Comparison of ENCODE assay signal across 20 cellular contexts in the genomic region with DNA sequence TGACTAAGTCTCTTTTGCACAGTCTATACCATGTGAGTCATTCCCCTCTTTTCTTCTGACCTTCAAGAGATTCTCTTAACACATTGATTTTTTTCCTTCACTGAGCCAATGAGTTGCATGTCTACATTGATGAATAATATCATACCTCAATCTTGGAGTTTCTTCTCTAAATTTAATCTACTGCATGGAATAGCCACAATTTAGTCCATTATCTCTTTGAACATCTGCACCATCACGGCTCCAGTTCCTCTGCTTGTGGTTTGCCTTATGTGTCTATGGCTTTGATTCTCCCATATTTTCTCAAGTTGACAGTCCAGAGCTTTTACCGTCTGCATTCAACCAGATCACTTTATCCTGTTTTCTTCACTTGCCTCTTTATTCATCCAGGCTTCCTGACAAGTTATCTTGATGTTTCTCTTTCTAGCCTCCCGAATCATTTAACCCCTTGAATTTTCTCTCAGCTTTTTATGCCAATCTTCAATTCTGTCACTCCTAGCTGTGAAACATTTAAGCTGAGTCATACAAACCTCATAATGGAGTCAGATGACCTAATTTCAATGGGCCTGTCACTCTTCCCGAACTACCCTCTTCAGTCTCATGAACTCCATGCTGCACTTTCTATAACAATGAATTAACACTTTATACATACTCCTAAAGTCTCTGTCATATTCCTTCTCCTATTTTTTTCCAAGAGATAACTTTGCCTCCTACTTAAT.
"Had no signal": no experiment of that assay in that cellular context is flagged by ENCODE, and none has a peak within 500 bp of the region (broad histone marks: within the 10 kb centered on the region; RNA-seq: fewer than 3 reads in every experiment).

No MANE protein-coding gene starts in this region.

- H3K4me3 ChIP-seq: breast epithelium, dorsolateral prefrontal cortex, esophagus squamous epithelium, left ventricle myocardium inferior, prostate gland, sigmoid colon, suprapubic skin had no signal

- FAIRE-seq: endometrium, islet of Langerhans, TTC549 had no signal

- H3K27me3 ChIP-seq: breast epithelium, esophagus squamous epithelium, sigmoid colon, suprapubic skin had no signal

- H3K36me3 ChIP-seq: breast epithelium, esophagus squamous epithelium, left ventricle myocardium inferior, prostate gland, sigmoid colon, suprapubic skin had no signal

- DNase-seq: activated CD4-positive, alpha-beta T cell treated with anti-CD3 and anti-CD28 coated beads, Interleukin-2, amount 10 ng/mL, durations not matched to agents 7 days and 5 days; activated CD4-positive, CD25-positive, alpha-beta regulatory T cell; activated effector memory CD4-positive, alpha-beta T cell treated with anti-CD3 and anti-CD28 coated beads, Interleukin-2, amount 50 U/mL, for 16 hours; activated naive CD8-positive, alpha-beta T cell treated with anti-CD3 and anti-CD28 coated beads for 36 hours; activated T-cell treated with anti-CD3 and anti-CD28 coated beads, Interleukin-2, amount 50 U/mL, for 24 hours; dorsolateral prefrontal cortex; esophagus squamous epithelium; foreskin fibroblast; head of caudate nucleus; left ventricle myocardium inferior; sigmoid colon; stimulated activated CD4-positive, alpha-beta T cell treated with anti-CD3 and anti-CD28 coated beads, Interleukin-2, amount 100 ng/mL, for 48 hours; stimulated activated naive CD8-positive, alpha-beta T cell treated with anti-CD3 and anti-CD28 coated beads, Interleukin-15, Interleukin-2, amounts not matched to agents 100 U/mL and 50 U/mL, for 24 hours; T-helper 2 cell had no signal
